Comparison of ENCODE assay signal across 17 cellular contexts in genomic region chr14:95150910-95151309, GRCh38. TPM values are rescaled to one million over a fixed set of nuclear protein-coding genes. Genes with fewer than 3 reads are reported as not detected.
DNase-seq lines count a peak whose midpoint lies in the region; ATAC-seq, FAIRE-seq and TF ChIP-seq lines count a peak whose summit lies in the region.
"Had no signal": no experiment of that assay in that cellular context is flagged by ENCODE, and none has a peak within 500 bp of the region (broad histone marks: within the 10 kb centered on the region; RNA-seq: fewer than 3 reads in every experiment).

No MANE protein-coding gene starts in this region.

- TF ChIP-seq EP300 in GM12878 (IDR thresholded peaks at IDR 0.05; ENCODE audit: borderline replicate concordance in 1 of 2, control insufficient read depth in 1 of 2, low read depth in 2 of 2, low read length in 2 of 2): no peak

- H3K27me3 ChIP-seq in GM12878 (replicated peaks in 1 of 2; ENCODE audit: control insufficient read depth in 2 of 2, insufficient read depth in 2 of 2, low read length in 1 of 2): no peaks in the 10 kb centered on the region
- H3K27me3 ChIP-seq in trophoblast cell (ENCODE audit: insufficient read depth, low read length): no peaks in the 10 kb centered on the region
- H3K27me3 ChIP-seq in heart left ventricle: no peaks in the 10 kb centered on the region

- RAD21 ChIA-PET in GM12878 (lab: Charles Lee; ENCODE audit: unreplicated experiment): interaction anchor here (1.1 kb wide), 1 partner anchor 23 kb away, joined by 3 read pairs; no protein-coding TSS in a partner anchor

- H3K9ac ChIP-seq in GM12878 (ENCODE audit: control insufficient read depth, insufficient read depth, low read length) (no peak overlapping the region), trophoblast cell (ENCODE audit: low read length) (no peak overlapping the region)

- no peaks in the 10 kb centered on the region for H4K20me1 ChIP-seq in GM12878 (ENCODE audit: control insufficient read depth, insufficient read depth)

- FAIRE-seq in GM12878 (lab: Jason Lieb, UNC): peak; percentile 54
- FAIRE-seq: A204.1, HepG2 had no signal

- ATAC-seq in GM12878 (peak; percentile 16; the same call in 2 of the 3 replicates), heart left ventricle (no peak)
- ATAC-seq: GM23338, HepG2 had no signal

- in situ Hi-C loops in GM12878 (cut with MboI): no loop called here
- in situ Hi-C loops in GM13977 (cut with MboI; ENCODE audit: low pct_unique_long_range_greater_than_20kb, low sequenced_read_pairs, unreplicated experiment): no loop called here

- H4K91ac ChIP-seq in trophoblast cell (ENCODE audit: low read depth, low read length): no peak overlapping the region

- intact Hi-C loops in GM12878 (cut with micrococcal nuclease; ENCODE audit: unreplicated experiment): loop anchor here (10.0 kb wide), 2 partner anchors 354 to 384 kb away; partner anchors contain the start of gene GLRX5
- intact Hi-C loops in heart left ventricle (cut with DNase I): no loop called here

- SMC1A ChIA-PET in GM12878 (lab: Charles Lee; ENCODE audit: uncharacterized antibody, unreplicated experiment): interaction anchor here (1.0 to 4.1 kb wide), 7 partner anchors 10 to 146 kb away, joined by 3 to 16 read pairs (median 9); no protein-coding TSS in a partner anchor

- H3K9me3 Mint-ChIP-seq in activated T-cell treated with anti-CD3 and anti-CD28 coated beads, Interleukin-2, amount 50 U/mL, for 24 hours: peaks cover 1% of the 10 kb centered on the region
- H3K9me3 Mint-ChIP-seq: HFFc6 had no signal

- CTCF ChIA-PET in HEK293 (lab: Yijun Ruan, JAX): no interaction called here
- CTCF ChIA-PET in GM12878 (lab: Yijun Ruan, JAX): interaction anchor here (0.8 to 1.7 kb wide), 2 partner anchors 31 to 210 kb away, joined by 3 to 6 read pairs; no protein-coding TSS in a partner anchor

- H3K36me3 ChIP-seq in HEK293 (ENCODE audit: control insufficient read depth in 2 of 2, insufficient read depth in 1 of 2, low read length in 2 of 2) (peaks cover 0 to 2% of the 10 kb centered on the region in 2 experiments; a peak in 1 of 3 replicates), GM12878 (ENCODE audit: control insufficient read depth in 2 of 2, insufficient read depth in 2 of 2, low read length in 1 of 2) (peaks cover 0 to 2% of the 10 kb centered on the region in 2 experiments; a peak in 2 of 4 replicates), trophoblast cell (ENCODE audit: control insufficient read depth in 1 of 2, insufficient read depth in 2 of 2, low read length in 2 of 2) (no peaks in the 10 kb centered on the region), heart left ventricle (no peaks in the 10 kb centered on the region)

- H3K4me1 Mint-ChIP-seq in activated T-cell treated with anti-CD3 and anti-CD28 coated beads, Interleukin-2, amount 50 U/mL, for 24 hours (ENCODE audit: low read depth): peaks cover 83% of the 10 kb centered on the region

- no peak for TF ChIP-seq POLR2A in GM12878 (IDR thresholded peaks at IDR 0.05; ENCODE audit: low read depth, low read length)
- no peak for TF ChIP-seq POLR2A in heart left ventricle (IDR thresholded peaks at IDR 0.05)

- H3K27ac Mint-ChIP-seq in activated T-cell treated with anti-CD3 and anti-CD28 coated beads, Interleukin-2, amount 50 U/mL, for 24 hours: peak overlapping the region; percentile 28
- H3K27ac Mint-ChIP-seq: GM23338, HFFc6 had no signal

- POLR2A ChIA-PET in HEK293 (lab: Yijun Ruan, JAX) (no interaction called here), GM12878 (lab: Charles Lee) (interaction anchor here (1.1 to 2.9 kb wide), 4 partner anchors 9 to 33 kb away, joined by 3 to 9 read pairs (median 4); no protein-coding TSS in a partner anchor)

- 50% methylated on average over 2 of the region's 2 CpGs for WGBS in GM12878 (ENCODE audit: insufficient coverage, insufficient replicate concordance, low lambda C conversion rate, missing lambda C conversion rate)
- WGBS in trophoblast cell (ENCODE audit: extremely low coverage, insufficient coverage, insufficient read length): no CpG with 5 or more reads among the region's 2 CpGs
- WGBS in heart left ventricle, 4 donors: 72 to 79% (median 76%) methylated on average over 2 of the region's 2 CpGs

- no TSS peak for BruUV-seq in GM12878 (replicated peaks; lab: Mats Ljungman, UMichigan)

- H2AFZ ChIP-seq in GM12878 (ENCODE audit: control insufficient read depth, low read depth, low read length) (no peak overlapping the region), trophoblast cell (ENCODE audit: insufficient read depth, low read length, poor library complexity) (no peak overlapping the region)
- H2AFZ ChIP-seq: GM23338, PC-9 had no signal

- H2BK120ac ChIP-seq in trophoblast cell (ENCODE audit: insufficient read depth, low read length, poor library complexity): no peak overlapping the region

- no peak overlapping the region for H4K8ac ChIP-seq in trophoblast cell (ENCODE audit: low read depth, low read length)

- no peak for DNase-seq in activated T-cell treated with anti-CD3 and anti-CD28 coated beads, Interleukin-2, amount 50 U/mL, for 24 hours
- DNase-seq in activated T-cell treated with anti-CD3 and anti-CD28 coated beads for 4 hours (no peak), GM12878 (ENCODE audit: low read depth, low spot score) (no peak), trophoblast cell (no peak), HPDE6-E6E7 (ENCODE audit: extremely low spot score) (no peak), GM13977 (ENCODE audit: low spot score) (no peak), heart left ventricle (no peak)
- DNase-seq: CD4-positive, CD25-positive, alpha-beta regulatory T cell; GDM1; HFFc6; Kasumi-1; NCI-H2029 treated with DMSO at 0.1 percent for 48 hours; PC-9 had no signal

- no peak overlapping the region for H3K23ac ChIP-seq in trophoblast cell (ENCODE audit: low read length)

- no peaks in the 10 kb centered on the region for H3K79me1 ChIP-seq in trophoblast cell (ENCODE audit: low read length)

- no peak overlapping the region for H2BK5ac ChIP-seq in trophoblast cell (ENCODE audit: low read depth, low read length, poor library complexity)

- H3K18ac ChIP-seq in trophoblast cell (ENCODE audit: low read length): no peak overlapping the region

- H3K4me3 Mint-ChIP-seq in activated T-cell treated with anti-CD3 and anti-CD28 coated beads, Interleukin-2, amount 50 U/mL, for 24 hours: no peak overlapping the region
- H3K4me3 Mint-ChIP-seq: GM23338, HFFc6 had no signal

- no peak overlapping the region for H2AK5ac ChIP-seq in trophoblast cell (ENCODE audit: low read length)

- H3K27ac ChIP-seq in HEK293 (ENCODE audit: extremely low read depth, low read depth, low read length): no peak overlapping the region
- H3K27ac ChIP-seq in GM12878 (ENCODE audit: control insufficient read depth, insufficient read depth): peak overlapping the region; percentile 6; the same call in 1 of the 2 replicates
- H3K27ac ChIP-seq in trophoblast cell (ENCODE audit: low read depth, low read length): no peak overlapping the region
- no peak overlapping the region for H3K27ac ChIP-seq in heart left ventricle
- H3K27ac ChIP-seq: PC-9 had no signal

- H3K9me3 ChIP-seq in HEK293 (ENCODE audit: control insufficient read depth, insufficient read depth, low read depth, low read length) (no peaks in the 10 kb centered on the region), GM12878 (replicated peaks; ENCODE audit: control insufficient read depth, insufficient read depth, low read length) (peaks cover 5% of the 10 kb centered on the region; the same call in 2 of the 3 replicates), trophoblast cell (ENCODE audit: insufficient read depth, low read depth, low read length) (no peaks in the 10 kb centered on the region), heart left ventricle (peaks cover 0 to 2% (median 0%) of the 10 kb centered on the region in 12 donors)

- no peak for TF ChIP-seq RAD21 in GM12878 (IDR thresholded peaks at IDR 0.05; ENCODE audit: insufficient read depth, low read depth, low read length)

- H3K4me2 ChIP-seq in GM12878 (ENCODE audit: control insufficient read depth, insufficient read depth): peak overlapping the region; percentile 15
- H3K4me2 ChIP-seq in trophoblast cell (ENCODE audit: low read length): no peak overlapping the region
- H3K4me2 ChIP-seq: GM23338, PC-9 had no signal

- no peak overlapping the region for H2BK12ac ChIP-seq in trophoblast cell (ENCODE audit: low read length)

- H3K4me3 ChIP-seq in HEK293 (ENCODE audit: low read depth, low read length) (no peak overlapping the region), GM12878 (0 out of 2 replicates have a peak overlapping the region, but pooled peaks have one; percentile 21), trophoblast cell (ENCODE audit: low read depth, low read length) (no peak overlapping the region), heart left ventricle (no peak overlapping the region)
- H3K4me3 ChIP-seq: GM23338, PC-9 had no signal

- H3K4me1 ChIP-seq in HEK293 (ENCODE audit: control insufficient read depth, insufficient read depth, low read length): peaks cover 42% of the 10 kb centered on the region
- peaks cover 8% of the 10 kb centered on the region for H3K4me1 ChIP-seq in GM12878 (ENCODE audit: control insufficient read depth, insufficient read depth, low read length)
- H3K4me1 ChIP-seq in trophoblast cell (ENCODE audit: control insufficient read depth in 1 of 2, insufficient read depth in 2 of 2, low read length in 2 of 2): peaks cover 0 to 3% of the 10 kb centered on the region in 2 experiments
- peaks cover 3 to 82% (median 42%) of the 10 kb centered on the region in 12 donors for H3K4me1 ChIP-seq in heart left ventricle

- no peak overlapping the region for H3K14ac ChIP-seq in trophoblast cell (ENCODE audit: low read length)

- H4K12ac ChIP-seq in trophoblast cell (ENCODE audit: low read depth, low read length): no peak overlapping the region

- peaks cover 54% of the 10 kb centered on the region for H3K36me3 Mint-ChIP-seq in activated T-cell treated with anti-CD3 and anti-CD28 coated beads, Interleukin-2, amount 50 U/mL, for 24 hours (ENCODE audit: low read depth)

- no peaks in the 10 kb centered on the region for H3K27me3 Mint-ChIP-seq in activated T-cell treated with anti-CD3 and anti-CD28 coated beads, Interleukin-2, amount 50 U/mL, for 24 hours
- H3K27me3 Mint-ChIP-seq: CD4-positive, CD25-positive, alpha-beta regulatory T cell had no signal

- no peak for TF ChIP-seq CTCF in HEK293 (tag by site-specific recombination; IDR thresholded peaks at IDR 0.05)
- no peak for TF ChIP-seq CTCF in GM12878 (IDR thresholded peaks at IDR 0.05 in 2 of 3, conservative IDR thresholded peaks at IDR 0.05 in 1 of 3; ENCODE audit: control insufficient read depth in 2 of 3, extremely low read depth in 1 of 3, insufficient read depth in 1 of 3, low read depth in 3 of 3, low read length in 3 of 3)
- TF ChIP-seq CTCF in GM13977 (IDR thresholded peaks at IDR 0.05; ENCODE audit: extremely low read depth, insufficient read depth, missing control alignments): no peak
- TF ChIP-seq CTCF in heart left ventricle (IDR thresholded peaks at IDR 0.05): no peak

- H3K79me2 ChIP-seq in GM12878 (ENCODE audit: control insufficient read depth, insufficient read depth, low read length): peaks cover 96% of the 10 kb centered on the region
- peaks cover 10% of the 10 kb centered on the region for H3K79me2 ChIP-seq in trophoblast cell (ENCODE audit: control insufficient read depth, insufficient read depth, low read length, poor library complexity)

- H3K4ac ChIP-seq in trophoblast cell (ENCODE audit: low read depth, low read length): peak overlapping the region; percentile 46

RNA-seq across cellular contexts. Expression of gene DICER1, which starts 6.4 kb away (rescaled TPM):
- total RNA-seq in GM12878 (2013; cell fraction: nucleolus; rRNA removed): 246 and 321 TPM in 2 replicates
- 69.4 and 86.8 TPM in 2 replicates for total RNA-seq in GM12878 (2014; rRNA removed)
- total RNA-seq in GM12878 (2014; rRNA removed; fragmentation: Illumina TruSeq; extraction: Trizol): 42.8 and 46.1 TPM in 2 replicates
- total RNA-seq in GM12878 (2021): 47.9 and 51.9 TPM in 2 replicates
- 19.6 TPM for polyA plus RNA-seq in GM12878 (2011; ENCODE audit: low read depth)
- 70.8 and 85.7 TPM in 2 replicates for polyA plus RNA-seq in GM12878 (2011; rRNA removed)
- 26.8 and 32.2 TPM in 2 replicates for polyA plus RNA-seq in GM12878 (2011; cell fraction: cytosol; rRNA removed)
- polyA plus RNA-seq in GM12878 (2011; cell fraction: nucleus; rRNA removed): 67.8 and 75.4 TPM in 2 replicates
- 18.2 and 18.4 TPM in 2 replicates for polyA plus RNA-seq in GM12878 (2012)
- 43.1 and 43.6 TPM in 2 replicates for polyA plus RNA-seq in GM12878 (2014; fragmentation: Illumina TruSeq; extraction: Trizol)
- 1 to 10 TPM; 6.8 to 9.8 TPM for polyA plus RNA-seq in GM12878 (2014; fragmentation: Nextera tagmentation; extraction: Ambion mirVana)
- polyA plus RNA-seq in GM12878 (2014; rRNA removed): 22.2 and 28.7 TPM in 2 replicates
- polyA plus RNA-seq in GM12878 (2016; fragmentation: Nextera tagmentation; extraction: Ambion mirVana): 10 to 100 TPM; 29.2 to 31.4 TPM
- polyA minus RNA-seq in GM12878 (2011; rRNA and poly(A)+ RNA removed): 83.1 and 96.8 TPM in 2 replicates
- polyA minus RNA-seq in GM12878 (2011; cell fraction: cytosol; rRNA and poly(A)+ RNA removed): 27.8 and 30.6 TPM in 2 replicates
- polyA minus RNA-seq in GM12878 (2011; cell fraction: nucleus; rRNA and poly(A)+ RNA removed): 89.8 and 92.1 TPM in 2 replicates
- polyA plus RNA-seq in trophoblast cell (2013): 91.5 and 95.6 TPM in 2 replicates
- 10 to 100 TPM; 21.6 to 57.9 (median 33.3) TPM for total RNA-seq in heart left ventricle
- polyA plus RNA-seq in heart left ventricle: 10 to 100 TPM in 1 of 2 donors, 1 to 10 TPM in 1; 5.4 to 10.5 TPM
